ENCODE assay signal across 28 cellular contexts in genomic region chr10:3566627-3567026, GRCh38.
"Had no signal": no experiment of that assay in that cellular context is flagged by ENCODE, and none has a peak within 500 bp of the region (broad histone marks: within the 10 kb centered on the region; RNA-seq: fewer than 3 reads in every experiment).

No MANE protein-coding gene starts in this region.

- H3K9me3 Mint-ChIP-seq: activated T-helper 17 cell treated with anti-CD3 and anti-CD28 coated beads, Interleukin-2, amount 50 U/mL, for 72 hours; mesothelial cell of epicardium; nephron had no signal

- H3K9me3 ChIP-seq: colonic mucosa, pancreas, psoas muscle, thyroid gland, upper lobe of right lung had no signal

- H3K27me3 ChIP-seq: colonic mucosa, dorsolateral prefrontal cortex, gastroesophageal sphincter, pancreas, right atrium auricular region, spleen, thyroid gland, upper lobe of right lung had no signal

- H3K4me3 Mint-ChIP-seq: activated CD4-positive, alpha-beta T cell treated with anti-CD3 and anti-CD28 coated beads, Interleukin-2, amount 10 ng/mL, durations not matched to agents 7 days and 5 days; activated T-cell treated with anti-CD3 and anti-CD28 coated beads, Interleukin-2, amount 50 U/mL, for 24 hours; activated T-helper 17 cell treated with anti-CD3 and anti-CD28 coated beads, Interleukin-2, amount 50 U/mL, for 72 hours; mesothelial cell of epicardium; nephron; T-helper 2 cell treated with Interferon-gamma antibody and Interleukin-4, amounts not matched to agents 5 μg/mL and 100 μg/mL, for 36 hours had no signal

- H3K4me1 ChIP-seq: colonic mucosa, pancreas, thyroid gland, upper lobe of right lung had no signal

- H3K27me3 Mint-ChIP-seq: activated CD4-positive, alpha-beta T cell treated with anti-CD3 and anti-CD28 coated beads, Interleukin-2, amount 10 ng/mL, durations not matched to agents 7 days and 5 days; activated T-cell treated with anti-CD3 and anti-CD28 coated beads, Interleukin-2, amount 50 U/mL, for 24 hours; activated T-helper 17 cell treated with anti-CD3 and anti-CD28 coated beads, Interleukin-2, amount 50 U/mL, for 72 hours had no signal

- H3K36me3 ChIP-seq: colonic mucosa, gastroesophageal sphincter, pancreas, right atrium auricular region, spleen, thyroid gland, upper lobe of right lung, WERI-Rb-1 had no signal

- H3K27ac Mint-ChIP-seq: activated CD4-positive, alpha-beta T cell treated with anti-CD3 and anti-CD28 coated beads, Interleukin-2, amount 10 ng/mL, durations not matched to agents 7 days and 5 days; activated T-cell treated with anti-CD3 and anti-CD28 coated beads, Interleukin-2, amount 50 U/mL, for 24 hours; activated T-helper 17 cell treated with anti-CD3 and anti-CD28 coated beads, Interleukin-2, amount 50 U/mL, for 72 hours; mesothelial cell of epicardium; nephron; T-helper 2 cell treated with Interferon-gamma antibody and Interleukin-4, amounts not matched to agents 5 μg/mL and 100 μg/mL, for 36 hours had no signal

- H3K36me3 Mint-ChIP-seq: mesothelial cell of epicardium had no signal

- H3K27ac ChIP-seq: colonic mucosa, dorsolateral prefrontal cortex, gastroesophageal sphincter, pancreas, psoas muscle, right atrium auricular region, spleen, thyroid gland, upper lobe of right lung, WERI-Rb-1 had no signal

- DNase-seq: activated CD4-positive, alpha-beta T cell treated with anti-CD3 and anti-CD28 coated beads, Interleukin-2, amount 10 ng/mL, durations not matched to agents 7 days and 5 days; activated CD4-positive, CD25-positive, alpha-beta regulatory T cell treated with anti-CD3 and anti-CD28 coated beads, Interleukin-2, amount 50 U/mL, for 72 hours; activated CD8-positive, alpha-beta memory T cell treated with anti-CD3 and anti-CD28 coated beads for 24 hours; activated CD8-positive, alpha-beta memory T cell treated with anti-CD3 and anti-CD28 coated beads, Interleukin-2, amount 50 U/mL, for 4 hours; activated T-cell treated with anti-CD3 and anti-CD28 coated beads, Interleukin-2, amount 50 U/mL, for 24 hours; amygdala; colonic mucosa; dorsolateral prefrontal cortex; head of caudate nucleus; hypothalamus; left ventricle myocardium superior; mammary epithelial cell; pancreas; psoas muscle; spleen; stimulated activated CD4-positive, alpha-beta T cell treated with anti-CD3 and anti-CD28 coated beads, Interleukin-4, amount 100 ng/mL, for 1 hour; stimulated activated naive CD8-positive, alpha-beta T cell treated with anti-CD3 and anti-CD28 coated beads, Interleukin-15, Interleukin-2, amounts not matched to agents 100 U/mL and 50 U/mL, for 24 hours; thyroid gland; upper lobe of right lung; WERI-Rb-1 had no signal

- H3K4me3 ChIP-seq: colonic mucosa, dorsolateral prefrontal cortex, gastroesophageal sphincter, pancreas, psoas muscle, right atrium auricular region, spleen, thyroid gland, upper lobe of right lung had no signal

- FAIRE-seq: bronchial epithelial cell, islet of Langerhans, pancreas had no signal
